ENCODE assay signal across 19 cellular contexts in genomic region chr16:55364811-55365210, GRCh38. TPM values are rescaled to one million over a fixed set of nuclear protein-coding genes. Genes with fewer than 3 reads are reported as not detected.
DNase-seq lines count a peak whose midpoint lies in the region; ATAC-seq and TF ChIP-seq lines count a peak whose summit lies in the region.
"Had no signal": no experiment of that assay in that cellular context is flagged by ENCODE, and none has a peak within 500 bp of the region (broad histone marks: within the 10 kb centered on the region; RNA-seq: fewer than 3 reads in every experiment).

No MANE protein-coding gene starts in this region.

- POLR2A ChIA-PET in IMR-90 (lab: Charles Lee; ENCODE audit: unreplicated experiment): no interaction called here

- H3F3A ChIP-seq in neural progenitor cell (ENCODE audit: low read depth): no peaks in the 10 kb centered on the region

- in situ Hi-C loops in IMR-90 (cut with MboI; ENCODE audit: low sequenced_read_pairs): no loop called here

- no peaks in the 10 kb centered on the region for H3K9me1 ChIP-seq in IMR-90 (ENCODE audit: insufficient read depth, low read length)

- H3K27ac ChIP-seq in IMR-90 (ENCODE audit: insufficient read depth, low read length): no peak overlapping the region
- no peak overlapping the region for H3K27ac ChIP-seq in WERI-Rb-1
- H3K27ac ChIP-seq in neural progenitor cell: no peak overlapping the region

- H2BK20ac ChIP-seq in IMR-90 (ENCODE audit: low read depth, low read length): no peak overlapping the region

- H4K8ac ChIP-seq in IMR-90 (ENCODE audit: low read depth in 2 of 2, low read length in 2 of 2): no peak overlapping the region

- peaks cover 8% of the 10 kb centered on the region for H3K27me3 Mint-ChIP-seq in neural progenitor cell (ENCODE audit: insufficient read depth, low read depth)

- no peaks in the 10 kb centered on the region for H3K36me3 ChIP-seq in IMR-90 (ENCODE audit: control insufficient read depth, insufficient read depth, low read length)
- H3K36me3 ChIP-seq in WERI-Rb-1: no peaks in the 10 kb centered on the region
- no peaks in the 10 kb centered on the region for H3K36me3 ChIP-seq in neural progenitor cell

- no peaks in the 10 kb centered on the region for H3K79me2 ChIP-seq in neural progenitor cell (ENCODE audit: low read depth)

- H3K27me3 ChIP-seq in IMR-90 (ENCODE audit: control insufficient read depth, insufficient read depth, low read length) (peaks cover 5% of the 10 kb centered on the region; the same call in 1 of the 2 replicates), WERI-Rb-1 (ENCODE audit: insufficient read depth, low read depth, severe bottlenecking) (no peaks in the 10 kb centered on the region), neural progenitor cell (peaks cover 52% of the 10 kb centered on the region)

- dilution Hi-C loops in IMR-90 (cut with HindIII; ENCODE audit: low sequenced_read_pairs, unreplicated experiment): no loop called here

- CTCF ChIA-PET in IMR-90 (lab: Yijun Ruan, JAX): no interaction called here

- no peak for TF ChIP-seq POLR2A in IMR-90 (IDR thresholded peaks at IDR 0.05; ENCODE audit: low read depth, low read length)

- intact Hi-C loops in IMR-90 (cut with micrococcal nuclease): loop anchor here (5.0 kb wide), 1 partner anchor 1813 kb away; no protein-coding TSS in a partner anchor

- peaks cover 20% of the 10 kb centered on the region for H3K4me1 Mint-ChIP-seq in neural progenitor cell
- H3K4me1 Mint-ChIP-seq: CD4-positive, alpha-beta memory T cell had no signal

- no TSS peak for BruUV-seq in IMR-90 (replicated peaks; lab: Mats Ljungman, UMichigan)

- no peak overlapping the region for H3K18ac ChIP-seq in IMR-90 (ENCODE audit: low read depth, low read length)

- H3K27ac Mint-ChIP-seq in neural progenitor cell: no peak overlapping the region
- H3K27ac Mint-ChIP-seq: CD4-positive, alpha-beta memory T cell had no signal

- no peak overlapping the region for H3K4me3 Mint-ChIP-seq in neural progenitor cell
- H3K4me3 Mint-ChIP-seq: CD4-positive, alpha-beta memory T cell had no signal

- no peak for TF ChIP-seq RAD21 in IMR-90 (IDR thresholded peaks at IDR 0.05; ENCODE audit: low read length)

- H2BK5ac ChIP-seq in IMR-90 (ENCODE audit: low read depth, low read length, poor library complexity, severe bottlenecking): no peak overlapping the region

- H3K4me2 ChIP-seq in IMR-90 (ENCODE audit: low read depth, low read length) (no peak overlapping the region), neural progenitor cell (no peak overlapping the region)

- no peak overlapping the region for H3K4me3 ChIP-seq in IMR-90 (ENCODE audit: insufficient read depth, low read depth, low read length)
- no peak overlapping the region for H3K4me3 ChIP-seq in WERI-Rb-1 (ENCODE audit: low read depth, low read length)
- H3K4me3 ChIP-seq in neural progenitor cell: no peak overlapping the region

- no peak overlapping the region for H2BK120ac ChIP-seq in IMR-90 (ENCODE audit: low read depth, low read length)

- no peak overlapping the region for H3K23ac ChIP-seq in IMR-90 (ENCODE audit: low read depth, low read length)

- no peak overlapping the region for H2BK15ac ChIP-seq in IMR-90 (ENCODE audit: low read depth, low read length)

- H2AK5ac ChIP-seq in IMR-90 (ENCODE audit: low read depth, low read length): no peak overlapping the region

- no peak overlapping the region for H2AK9ac ChIP-seq in IMR-90 (replicated peaks; ENCODE audit: low read depth, low read length, poor library complexity)

- H2AFZ ChIP-seq in IMR-90 (replicated peaks; ENCODE audit: low read length, poor library complexity) (peak overlapping the region; percentile 23), neural progenitor cell (replicated peaks) (no peak overlapping the region)

- H4K20me1 ChIP-seq in IMR-90 (ENCODE audit: insufficient read depth, low read length) (no peaks in the 10 kb centered on the region), neural progenitor cell (ENCODE audit: low read depth) (no peaks in the 10 kb centered on the region)

- WGBS in IMR-90 (ENCODE audit: extremely low coverage in 2 of 2, insufficient read length in 1 of 2), 2 experiments: no CpG with 5 or more reads among the region's 5 CpGs

- no peak overlapping the region for H3K4ac ChIP-seq in IMR-90 (ENCODE audit: low read depth, low read length)

- no peak overlapping the region for H4K91ac ChIP-seq in IMR-90 (ENCODE audit: insufficient read depth, low read depth, low read length)

- H3K9ac ChIP-seq in IMR-90 (ENCODE audit: low read depth, low read length) (no peak overlapping the region), neural progenitor cell (no peak overlapping the region)

- TF ChIP-seq CTCF in IMR-90 (conservative IDR thresholded peaks at IDR 0.05; ENCODE audit: low read depth, low read length): no peak
- no peak for TF ChIP-seq CTCF in WERI-Rb-1 (IDR thresholded peaks at IDR 0.05; ENCODE audit: low read depth, low read length)
- TF ChIP-seq CTCF in neural progenitor cell (IDR thresholded peaks at IDR 0.05): no peak

- no peak overlapping the region for H3K14ac ChIP-seq in IMR-90 (replicated peaks; ENCODE audit: low read depth, low read length)

- DNase-seq in IMR-90 (no peak), WERI-Rb-1 (peak; percentile 39), neural progenitor cell (ENCODE audit: low spot score) (peak; percentile 16), NCI-H510A treated with DMSO at 0.1 percent for 48 hours (lab: John Stamatoyannopoulos, UW) (no peak)
- no peak for DNase-seq in activated CD8-positive, alpha-beta memory T cell treated with anti-CD3 and anti-CD28 coated beads, Interleukin-2, amount 50 U/mL, for 4 hours
- DNase-seq: C1 segment of cervical spinal cord; Calu3; CD4-positive, alpha-beta memory T cell; COR-L47; DMS53; DMS79 treated with DMSO at 0.1 percent for 48 hours; GF-D8; H7; HCEC 1CT had no signal

- no peak overlapping the region for H3K56ac ChIP-seq in IMR-90 (ENCODE audit: extremely low read depth, insufficient read depth, low read length)

- H4K5ac ChIP-seq in IMR-90 (ENCODE audit: low read depth, low read length): no peak overlapping the region

- no peaks in the 10 kb centered on the region for H3K9me3 Mint-ChIP-seq in neural progenitor cell
- H3K9me3 Mint-ChIP-seq: CD4-positive, alpha-beta memory T cell had no signal

- H3K9me3 ChIP-seq in IMR-90 (ENCODE audit: control insufficient read depth, insufficient read depth, low read length): no peaks in the 10 kb centered on the region
- no peaks in the 10 kb centered on the region for H3K9me3 ChIP-seq in WERI-Rb-1 (ENCODE audit: severe bottlenecking)
- H3K9me3 ChIP-seq in neural progenitor cell (ENCODE audit: low read depth): no peaks in the 10 kb centered on the region

- H3K4me1 ChIP-seq in IMR-90 (ENCODE audit: control insufficient read depth, insufficient read depth, low read length): no peaks in the 10 kb centered on the region
- peaks cover 6% of the 10 kb centered on the region for H3K4me1 ChIP-seq in neural progenitor cell

- H3K36me3 Mint-ChIP-seq in neural progenitor cell: no peaks in the 10 kb centered on the region
- H3K36me3 Mint-ChIP-seq: CD4-positive, alpha-beta memory T cell had no signal

- ATAC-seq in IMR-90 (ENCODE audit: low read depth): no peak
- no peak for ATAC-seq in GM18517 (IDR thresholded peaks at IDR 0.05; ENCODE audit: unreplicated experiment)

- no peaks in the 10 kb centered on the region for H3K79me1 ChIP-seq in IMR-90 (ENCODE audit: low read depth in 1 of 2, low read length in 2 of 2)

TF ChIP-seq in IMR-90, 13 proteins besides CTCF, POLR2A, EP300 and RAD21:
- TF ChIP-seq BHLHE40 (IDR thresholded peaks at IDR 0.05; ENCODE audit: low read depth, low read length) (no peak), RFX5 (IDR thresholded peaks at IDR 0.05; ENCODE audit: low read depth, low read length) (no peak), CHD1 (IDR thresholded peaks at IDR 0.05; ENCODE audit: low read depth, low read length) (no peak), RCOR1 (IDR thresholded peaks at IDR 0.05; ENCODE audit: insufficient replicate concordance, low read length) (no peak), FOS (IDR thresholded peaks at IDR 0.05; ENCODE audit: low read depth, low read length) (no peak), CEBPB (IDR thresholded peaks at IDR 0.05; ENCODE audit: low read depth, low read length) (no peak), MXI1 (IDR thresholded peaks at IDR 0.05; ENCODE audit: borderline replicate concordance, low read depth, low read length) (no peak), NFE2L2 (IDR thresholded peaks at IDR 0.05; ENCODE audit: low read depth, low read length) (no peak), ELK1 (IDR thresholded peaks at IDR 0.05; ENCODE audit: borderline replicate concordance, low read depth, low read length) (no peak), MAZ (IDR thresholded peaks at IDR 0.05; ENCODE audit: borderline replicate concordance, low read depth, low read length) (no peak), SMC3 (IDR thresholded peaks at IDR 0.05; ENCODE audit: low read depth, low read length) (no peak), MAFK (IDR thresholded peaks at IDR 0.05; ENCODE audit: low read depth, low read length) (no peak), USF2 (IDR thresholded peaks at IDR 0.05; ENCODE audit: low read depth, low read length) (no peak)

RNA-seq across cellular contexts. Expression of gene IRX6, which starts 40.8 kb away (rescaled TPM):
- total RNA-seq in IMR-90 (2012; rRNA removed) (not detected in 2 replicates), neural progenitor cell (ENCODE audit: low replicate concordance) (not detected in 2 replicates)
- not detected in 2 replicates for polyA plus RNA-seq in IMR-90 (2012; rRNA removed)
- polyA plus RNA-seq in IMR-90 (2012; cell fraction: cytosol; rRNA removed): not detected in 2 replicates
- not detected in 2 replicates for polyA plus RNA-seq in IMR-90 (2012; cell fraction: nucleus; rRNA removed; ENCODE audit: low replicate concordance)
- total RNA-seq: A673; Calu3; CD4-positive, alpha-beta memory T cell; G401; H7 had no signal
- polyA plus RNA-seq: BJ; CD4-positive, alpha-beta memory T cell; H1 had no signal

Comparison
In these comparisons a context has a peak if more than half of its experiments do, and no peak if none do; other contexts are left out.
1. DNase-seq: peak in WERI-Rb-1 (single experiment) and neural progenitor cell (single experiment); none in IMR-90 (single experiment), activated CD8-positive, alpha-beta memory T cell treated with anti-CD3 and anti-CD28 coated beads, Interleukin-2, amount 50 U/mL, for 4 hours (single experiment) and NCI-H510A treated with DMSO at 0.1 percent for 48 hours (single experiment).